13 cellular contexts compared by ENCODE assay signal in the genomic region with DNA sequence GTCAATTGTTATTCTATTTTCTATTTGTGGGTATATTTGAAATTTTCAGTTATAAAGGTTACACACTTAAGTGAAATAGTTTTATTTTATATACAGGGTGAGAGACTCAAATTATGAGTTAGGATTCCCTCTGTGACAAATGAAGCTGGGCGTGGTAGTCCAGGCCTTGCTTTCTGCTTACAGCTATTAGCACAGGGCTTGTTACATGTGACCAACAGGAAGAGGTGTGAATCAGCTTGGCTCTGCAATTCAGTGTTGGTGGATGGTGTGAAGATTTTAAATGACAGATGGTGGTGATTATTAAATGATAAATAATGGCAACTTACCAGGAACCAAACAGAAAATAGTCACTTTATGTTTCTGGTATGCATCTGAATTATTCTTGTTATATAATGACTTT.
A peak's percentile ranks its signal among the peaks of the same experiment; 100 is the strongest.
DNase-seq lines count a peak whose midpoint lies in the region; ATAC-seq, FAIRE-seq and TF ChIP-seq lines count a peak whose summit lies in the region.
"Had no signal": no experiment of that assay in that cellular context is flagged by ENCODE, and none has a peak within 500 bp of the region (broad histone marks: within the 10 kb centered on the region; RNA-seq: fewer than 3 reads in every experiment).

No MANE protein-coding gene starts in this region.

- H3K36me3 ChIP-seq in astrocyte (ENCODE audit: insufficient read depth, low read length): no peaks in the 10 kb centered on the region
- no peaks in the 10 kb centered on the region for H3K36me3 ChIP-seq in GM23338 (ENCODE audit: insufficient read depth)

- H3K27ac ChIP-seq in astrocyte (ENCODE audit: low read depth, low read length) (no peak overlapping the region), substantia nigra (ENCODE audit: low read depth, low read length, poor library complexity, severe bottlenecking) (no peak overlapping the region), dorsolateral prefrontal cortex (no peak overlapping the region), GM23338 (ENCODE audit: low read depth) (no peak overlapping the region)

- H3K9ac ChIP-seq in astrocyte (ENCODE audit: low read length): no peak overlapping the region

- H3F3A ChIP-seq in GM23338 (replicated peaks; ENCODE audit: low read depth): no peaks in the 10 kb centered on the region

- H3K27me3 Mint-ChIP-seq in astrocyte (ENCODE audit: low read depth, unreplicated experiment): no peaks in the 10 kb centered on the region
- no peaks in the 10 kb centered on the region for H3K27me3 Mint-ChIP-seq in GM23338 (ENCODE audit: insufficient read depth, low read depth, poor library complexity)
- H3K27me3 Mint-ChIP-seq: activated T-cell treated with anti-CD3 and anti-CD28 coated beads, Interleukin-2, amount 50 U/mL, for 24 hours had no signal

- H3K4me3 ChIP-seq in AG10803 (ENCODE audit: low read length): no peak overlapping the region
- H3K4me3 ChIP-seq in astrocyte (ENCODE audit: insufficient read depth, low read depth, low read length): no peak overlapping the region
- H3K4me3 ChIP-seq in dorsolateral prefrontal cortex: no peak overlapping the region
- no peak overlapping the region for H3K4me3 ChIP-seq in GM23338

- H3K27me3 ChIP-seq in astrocyte (ENCODE audit: insufficient read depth, low read length): no peaks in the 10 kb centered on the region
- no peaks in the 10 kb centered on the region for H3K27me3 ChIP-seq in dorsolateral prefrontal cortex
- H3K27me3 ChIP-seq in GM23338 (ENCODE audit: insufficient read depth): no peaks in the 10 kb centered on the region

- intact Hi-C loops in dorsolateral prefrontal cortex (cut with DNase I): no loop called here

- H3K4me3 Mint-ChIP-seq in astrocyte (ENCODE audit: unreplicated experiment) (no peak overlapping the region), GM23338 (no peak overlapping the region)
- H3K4me3 Mint-ChIP-seq: activated T-cell treated with anti-CD3 and anti-CD28 coated beads, Interleukin-2, amount 50 U/mL, for 24 hours had no signal

- H3K4me1 ChIP-seq in astrocyte (ENCODE audit: insufficient read depth, low read length) (no peaks in the 10 kb centered on the region), GM23338 (ENCODE audit: insufficient read depth) (no peaks in the 10 kb centered on the region)

- H3K36me3 Mint-ChIP-seq in astrocyte (ENCODE audit: low read depth, unreplicated experiment) (peaks cover 2% of the 10 kb centered on the region), GM23338 (ENCODE audit: low read depth) (no peaks in the 10 kb centered on the region)

- H3K27ac Mint-ChIP-seq in astrocyte (ENCODE audit: unreplicated experiment): no peak overlapping the region
- no peak overlapping the region for H3K27ac Mint-ChIP-seq in GM23338
- H3K27ac Mint-ChIP-seq: activated T-cell treated with anti-CD3 and anti-CD28 coated beads, Interleukin-2, amount 50 U/mL, for 24 hours had no signal

- no peaks in the 10 kb centered on the region for H3K9me3 ChIP-seq in astrocyte (ENCODE audit: insufficient read depth, low read depth, low read length)

- H3K9me3 Mint-ChIP-seq in astrocyte (ENCODE audit: unreplicated experiment): no peaks in the 10 kb centered on the region
- no peaks in the 10 kb centered on the region for H3K9me3 Mint-ChIP-seq in GM23338
- H3K9me3 Mint-ChIP-seq: activated T-cell treated with anti-CD3 and anti-CD28 coated beads, Interleukin-2, amount 50 U/mL, for 24 hours had no signal

- H4K20me1 ChIP-seq in astrocyte (ENCODE audit: insufficient read depth, low read length): no peaks in the 10 kb centered on the region
- H4K20me1 ChIP-seq in GM23338 (replicated peaks; ENCODE audit: insufficient read depth): no peaks in the 10 kb centered on the region

- no peak for TF ChIP-seq CTCF in AG10803 (conservative IDR thresholded peaks at IDR 0.05; ENCODE audit: low read length)
- TF ChIP-seq CTCF in astrocyte (IDR thresholded peaks at IDR 0.05; ENCODE audit: insufficient read depth, low read depth, low read length): no peak
- TF ChIP-seq CTCF in dorsolateral prefrontal cortex (IDR thresholded peaks at IDR 0.05 in 54 of 56, conservative IDR thresholded peaks at IDR 0.05 in 2 of 56; ENCODE audit: low read depth in 1 of 56, partially characterized antibody in 56 of 56): no peak
- no peak for TF ChIP-seq CTCF in GM23338 (conservative IDR thresholded peaks at IDR 0.05; ENCODE audit: low read depth in 2 of 2)

- FAIRE-seq in astrocyte (lab: Jason Lieb, UNC): no peak
- FAIRE-seq in islet of Langerhans (lab: Jason Lieb, UNC): peak; percentile 90
- FAIRE-seq: H1 had no signal

- H3K9me2 ChIP-seq in GM23338 (ENCODE audit: insufficient read depth): no peaks in the 10 kb centered on the region

- H3K4me1 Mint-ChIP-seq in astrocyte (ENCODE audit: low read depth, unreplicated experiment) (peaks cover 3% of the 10 kb centered on the region), GM23338 (peaks cover 3% of the 10 kb centered on the region; the same call in 2 of the 3 replicates)

- DNase-seq in AG10803 (ENCODE audit: low read depth): peak; percentile 50
- DNase-seq in NCI-H1694 (lab: John Stamatoyannopoulos, UW): peak; percentile 5
- DNase-seq in astrocyte (ENCODE audit: low read depth): peak; percentile 18
- DNase-seq in NCI-H1436 treated with DMSO at 0.1 percent for 48 hours (lab: John Stamatoyannopoulos, UW): no peak
- DNase-seq in substantia nigra (lab: John Stamatoyannopoulos, UW): no peak
- no peak for DNase-seq in dorsolateral prefrontal cortex
- DNase-seq in GM23338 (ENCODE audit: low spot score): no peak
- DNase-seq: activated CD4-positive, alpha-beta T cell treated with anti-CD3 and anti-CD28 coated beads, Interleukin-2, amount 50 U/mL, for 1 hour; activated T-cell treated with anti-CD3 and anti-CD28 coated beads, Interleukin-2, amount 50 U/mL, for 24 hours; NCI-H82; SHP77 treated with DMSO at 0.1 percent for 48 hours had no signal

- H3K79me2 ChIP-seq in astrocyte (ENCODE audit: insufficient read depth, low read length) (no peaks in the 10 kb centered on the region), GM23338 (replicated peaks; ENCODE audit: insufficient read depth) (no peaks in the 10 kb centered on the region)

- no peak overlapping the region for H3K4me2 ChIP-seq in astrocyte (ENCODE audit: low read length)
- no peak overlapping the region for H3K4me2 ChIP-seq in GM23338

- ATAC-seq in GM23338: no peak

- H2AFZ ChIP-seq in astrocyte (ENCODE audit: low read depth, low read length) (no peak overlapping the region), GM23338 (no peak overlapping the region)

TF ChIP-seq in GM23338, 12 proteins besides CTCF, POLR2A, EP300 and RAD21 (continues in another document):
- TF ChIP-seq EZH2phosphoT487 (IDR thresholded peaks at IDR 0.05; ENCODE audit: unreplicated experiment): no peak
- TF ChIP-seq STAT1 (IDR thresholded peaks at IDR 0.05; ENCODE audit: unreplicated experiment): no peak
- no peak for TF ChIP-seq POLR2AphosphoS5 (IDR thresholded peaks at IDR 0.05; ENCODE audit: low read depth)
- no peak for TF ChIP-seq NANOG (IDR thresholded peaks at IDR 0.05; ENCODE audit: borderline replicate concordance)
- TF ChIP-seq, protein P1, sequence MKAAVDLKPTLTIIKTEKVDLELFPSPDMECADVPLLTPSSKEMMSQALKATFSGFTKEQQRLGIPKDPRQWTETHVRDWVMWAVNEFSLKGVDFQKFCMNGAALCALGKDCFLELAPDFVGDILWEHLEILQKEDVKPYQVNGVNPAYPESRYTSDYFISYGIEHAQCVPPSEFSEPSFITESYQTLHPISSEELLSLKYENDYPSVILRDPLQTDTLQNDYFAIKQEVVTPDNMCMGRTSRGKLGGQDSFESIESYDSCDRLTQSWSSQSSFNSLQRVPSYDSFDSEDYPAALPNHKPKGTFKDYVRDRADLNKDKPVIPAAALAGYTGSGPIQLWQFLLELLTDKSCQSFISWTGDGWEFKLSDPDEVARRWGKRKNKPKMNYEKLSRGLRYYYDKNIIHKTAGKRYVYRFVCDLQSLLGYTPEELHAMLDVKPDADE (IDR thresholded peaks at IDR 0.05): no peak
- no peak for TF ChIP-seq EZH2 (IDR thresholded peaks at IDR 0.05; ENCODE audit: low read depth, unreplicated experiment)
- TF ChIP-seq CREB1 (CRISPR knock-in tag; IDR thresholded peaks at IDR 0.05; ENCODE audit: low read depth): no peak

Comparison
In these comparisons a context has a peak if more than half of its experiments do, and no peak if none do; other contexts are left out.
1. DNase-seq: peak in AG10803 (single experiment), NCI-H1694 (single experiment) and astrocyte (single experiment); none in NCI-H1436 treated with DMSO at 0.1 percent for 48 hours (single experiment), substantia nigra (0 of 49), dorsolateral prefrontal cortex (0 of 10) and GM23338 (single experiment).